In the genomic region with DNA sequence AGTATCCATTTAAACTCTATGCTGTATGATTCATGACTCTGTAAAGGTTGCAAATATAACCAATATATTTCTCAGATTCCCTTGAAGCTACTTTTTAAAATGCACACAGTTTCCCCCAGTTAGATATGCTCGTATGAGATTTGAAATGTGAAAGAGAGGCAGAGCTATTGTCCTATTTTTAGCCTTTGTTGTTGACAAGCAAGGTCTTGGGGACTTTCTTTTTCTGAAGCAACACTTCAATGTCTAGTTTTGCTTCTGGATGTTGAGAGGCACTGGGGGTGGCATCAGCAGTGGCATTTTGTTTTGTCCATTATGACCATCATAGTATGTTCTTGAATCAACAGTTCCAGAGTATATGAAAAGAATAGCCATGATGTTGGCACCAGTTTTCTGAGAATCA, we compare ENCODE assay signal across 26 cellular contexts.
"Had no signal": no experiment of that assay in that cellular context is flagged by ENCODE, and none has a peak within 500 bp of the region (broad histone marks: within the 10 kb centered on the region; RNA-seq: fewer than 3 reads in every experiment).

No MANE protein-coding gene starts in this region.

- ATAC-seq: activated CD4-positive, alpha-beta T cell treated with anti-CD3 and anti-CD28 coated beads for 36 hours; activated CD8-positive, alpha-beta memory T cell treated with anti-CD3 and anti-CD28 coated beads, Interleukin-2, amount 10 ng/mL, durations not matched to agents 7 days and 5 days; activated CD8-positive, alpha-beta T cell treated with anti-CD3 and anti-CD28 coated beads, Interleukin-2, amount 10 ng/mL, durations not matched to agents 7 days and 5 days; foreskin keratinocyte; heart right ventricle; naive thymus-derived CD8-positive, alpha-beta T cell; psoas muscle; stimulated activated effector memory CD8-positive, alpha-beta T cell treated with anti-CD3 and anti-CD28 coated beads, Interleukin-12 subunit alpha, Interleukin-12 subunit beta, amount 100 ng/mL, for 72 hours had no signal

- H3K27ac ChIP-seq: esophagus muscularis mucosa, foreskin keratinocyte, heart right ventricle, parathyroid adenoma, psoas muscle, sigmoid colon, thoracic aorta had no signal

- H2AFZ ChIP-seq: parathyroid adenoma had no signal

- H3K9me3 Mint-ChIP-seq: activated B cell treated with CpG ODN at 0.5 μM for 24 hours; activated T-helper 2 cell treated with anti-CD3 and anti-CD28 coated beads, Interferon-gamma antibody, Interleukin-2, Interleukin-4, amounts not matched to agents 10 μg/mL and 5 μg/mL and 100 μg/mL, durations not matched to agents 14 hours and 24 hours and 36 hours; mesothelial cell of epicardium; naive thymus-derived CD8-positive, alpha-beta T cell; neural crest cell; stimulated activated effector memory CD8-positive, alpha-beta T cell treated with anti-CD3 and anti-CD28 coated beads, Interleukin-12 subunit alpha, Interleukin-12 subunit beta, amount 100 ng/mL, for 72 hours had no signal

- H3K4me1 Mint-ChIP-seq: activated B cell treated with CpG ODN at 0.5 μM for 24 hours; activated CD4-positive, alpha-beta T cell treated with anti-CD3 and anti-CD28 coated beads for 36 hours; activated CD8-positive, alpha-beta memory T cell treated with anti-CD3 and anti-CD28 coated beads, Interleukin-2, amount 10 ng/mL, durations not matched to agents 7 days and 5 days; activated naive CD4-positive, alpha-beta T cell treated with anti-CD3 and anti-CD28 coated beads, Interleukin-2, amount 50 U/mL, for 24 hours; mesothelial cell of epicardium; neural crest cell; stimulated activated effector memory CD8-positive, alpha-beta T cell treated with anti-CD3 and anti-CD28 coated beads, Interleukin-12 subunit alpha, Interleukin-12 subunit beta, amount 100 ng/mL, for 72 hours had no signal

- H3K4me1 ChIP-seq: esophagus muscularis mucosa, foreskin keratinocyte, heart right ventricle, parathyroid adenoma, psoas muscle, sigmoid colon had no signal

- H3K36me3 ChIP-seq: esophagus muscularis mucosa, heart right ventricle, sigmoid colon, thoracic aorta had no signal

- DNase-seq: activated B cell treated with CpG ODN at 0.5 μM for 24 hours; activated CD4-positive, alpha-beta T cell treated with anti-CD3 and anti-CD28 coated beads for 36 hours; activated CD8-positive, alpha-beta memory T cell treated with anti-CD3 and anti-CD28 coated beads, Interleukin-2, amount 10 ng/mL, durations not matched to agents 7 days and 5 days; activated CD8-positive, alpha-beta T cell treated with anti-CD3 and anti-CD28 coated beads, Interleukin-2, amount 10 ng/mL, durations not matched to agents 7 days and 5 days; activated T-cell treated with anti-CD3 and anti-CD28 coated beads, Interleukin-2, amount 50 U/mL, for 48 hours; anterior cingulate cortex; dermis blood vessel endothelial cell; effector CD4-positive, alpha-beta T cell; foreskin keratinocyte; heart right ventricle; naive thymus-derived CD8-positive, alpha-beta T cell; nucleus accumbens; psoas muscle; sigmoid colon; small intestine; stimulated activated CD4-positive, alpha-beta T cell treated with anti-CD3 and anti-CD28 coated beads, Interleukin-4, amount 100 ng/mL, for 24 hours; trophoblast cell had no signal

- H3K36me3 Mint-ChIP-seq: activated CD8-positive, alpha-beta memory T cell treated with anti-CD3 and anti-CD28 coated beads, Interleukin-2, amount 10 ng/mL, durations not matched to agents 7 days and 5 days; mesothelial cell of epicardium; naive thymus-derived CD8-positive, alpha-beta T cell; stimulated activated effector memory CD8-positive, alpha-beta T cell treated with anti-CD3 and anti-CD28 coated beads, Interleukin-12 subunit alpha, Interleukin-12 subunit beta, amount 100 ng/mL, for 72 hours had no signal

- H3K4me3 Mint-ChIP-seq: activated B cell treated with CpG ODN at 0.5 μM for 24 hours; activated CD4-positive, alpha-beta T cell treated with anti-CD3 and anti-CD28 coated beads for 36 hours; activated CD8-positive, alpha-beta memory T cell treated with anti-CD3 and anti-CD28 coated beads, Interleukin-2, amount 10 ng/mL, durations not matched to agents 7 days and 5 days; activated CD8-positive, alpha-beta T cell treated with anti-CD3 and anti-CD28 coated beads, Interleukin-2, amount 10 ng/mL, durations not matched to agents 7 days and 5 days; activated naive CD4-positive, alpha-beta T cell treated with anti-CD3 and anti-CD28 coated beads, Interleukin-2, amount 50 U/mL, for 24 hours; mesothelial cell of epicardium; naive thymus-derived CD8-positive, alpha-beta T cell; neural crest cell; stimulated activated effector memory CD8-positive, alpha-beta T cell treated with anti-CD3 and anti-CD28 coated beads, Interleukin-12 subunit alpha, Interleukin-12 subunit beta, amount 100 ng/mL, for 72 hours; stimulated activated naive CD8-positive, alpha-beta T cell treated with anti-CD3 and anti-CD28 coated beads, Interleukin-15, Interleukin-2, amounts not matched to agents 100 ng/mL and 50 ng/mL, for 24 hours had no signal

- H3K27me3 Mint-ChIP-seq: activated CD4-positive, alpha-beta T cell treated with anti-CD3 and anti-CD28 coated beads for 36 hours; activated CD8-positive, alpha-beta memory T cell treated with anti-CD3 and anti-CD28 coated beads, Interleukin-2, amount 10 ng/mL, durations not matched to agents 7 days and 5 days; activated naive CD4-positive, alpha-beta T cell treated with anti-CD3 and anti-CD28 coated beads, Interleukin-2, amount 50 U/mL, for 24 hours had no signal

- H3K27me3 ChIP-seq: esophagus muscularis mucosa, foreskin keratinocyte, heart right ventricle, sigmoid colon had no signal

- H3K4me3 ChIP-seq: esophagus muscularis mucosa, heart right ventricle, psoas muscle, sigmoid colon, thoracic aorta had no signal

- H3K79me2 ChIP-seq: parathyroid adenoma had no signal

- H3K27ac Mint-ChIP-seq: activated B cell treated with CpG ODN at 0.5 μM for 24 hours; activated CD4-positive, alpha-beta T cell treated with anti-CD3 and anti-CD28 coated beads for 36 hours; activated CD8-positive, alpha-beta memory T cell treated with anti-CD3 and anti-CD28 coated beads, Interleukin-2, amount 10 ng/mL, durations not matched to agents 7 days and 5 days; activated CD8-positive, alpha-beta T cell treated with anti-CD3 and anti-CD28 coated beads, Interleukin-2, amount 10 ng/mL, durations not matched to agents 7 days and 5 days; activated naive CD4-positive, alpha-beta T cell treated with anti-CD3 and anti-CD28 coated beads, Interleukin-2, amount 50 U/mL, for 24 hours; activated T-helper 2 cell treated with anti-CD3 and anti-CD28 coated beads, Interferon-gamma antibody, Interleukin-2, Interleukin-4, amounts not matched to agents 10 μg/mL and 5 μg/mL and 100 μg/mL, durations not matched to agents 14 hours and 24 hours and 36 hours; mesothelial cell of epicardium; naive thymus-derived CD8-positive, alpha-beta T cell; stimulated activated effector memory CD8-positive, alpha-beta T cell treated with anti-CD3 and anti-CD28 coated beads, Interleukin-12 subunit alpha, Interleukin-12 subunit beta, amount 100 ng/mL, for 72 hours; stimulated activated naive CD8-positive, alpha-beta T cell treated with anti-CD3 and anti-CD28 coated beads, Interleukin-15, Interleukin-2, amounts not matched to agents 100 ng/mL and 50 ng/mL, for 24 hours had no signal
